20 cellular contexts compared by ENCODE assay signal in the genomic region with DNA sequence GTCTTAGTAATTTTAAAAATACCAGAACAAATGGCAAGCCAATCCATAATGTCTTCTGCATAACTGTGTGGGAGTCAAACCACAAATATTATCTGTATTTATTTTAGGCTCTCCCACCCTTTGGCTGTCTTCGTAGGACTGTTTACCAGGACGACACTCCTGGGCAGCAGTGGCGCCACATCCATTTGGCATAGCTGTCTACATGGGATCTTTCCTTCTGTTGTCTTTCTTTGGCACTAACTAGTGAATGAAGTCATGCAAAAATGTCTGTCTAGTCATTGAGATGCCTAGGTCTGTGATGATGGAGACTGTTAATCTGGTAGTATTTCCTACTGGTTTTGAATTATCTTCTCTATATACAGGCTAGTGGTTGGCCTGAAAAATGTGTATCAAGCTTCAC. TPM values are rescaled to one million over a fixed set of nuclear protein-coding genes. Genes with fewer than 3 reads are reported as not detected.
DNase-seq lines count a peak whose midpoint lies in the region; ATAC-seq, FAIRE-seq and TF ChIP-seq lines count a peak whose summit lies in the region.
"Had no signal": no experiment of that assay in that cellular context is flagged by ENCODE, and none has a peak within 500 bp of the region (broad histone marks: within the 10 kb centered on the region; RNA-seq: fewer than 3 reads in every experiment).

No MANE protein-coding gene starts in this region.

- no peak overlapping the region for H3K27ac ChIP-seq in brain microvascular endothelial cell
- no peak overlapping the region for H3K27ac ChIP-seq in gastroesophageal sphincter
- H3K27ac ChIP-seq: HL-60 had no signal

- H3K36me3 ChIP-seq in brain microvascular endothelial cell (replicated peaks), result no peaks in the 10 kb centered on the region
- H3K36me3 ChIP-seq in gastroesophageal sphincter, result no peaks in the 10 kb centered on the region

- no peaks in the 10 kb centered on the region for H3K9me3 Mint-ChIP-seq in activated naive CD4-positive, alpha-beta T cell treated with anti-CD3 and anti-CD28 coated beads for 36 hours
- H3K9me3 Mint-ChIP-seq: CD4-positive, alpha-beta memory T cell had no signal

- TF ChIP-seq POLR2A in gastroesophageal sphincter (IDR thresholded peaks at IDR 0.05), result no peak

- TF ChIP-seq CTCF in D721Med (IDR thresholded peaks at IDR 0.05; ENCODE audit: insufficient read depth, missing control alignments) (no peak), brain microvascular endothelial cell (IDR thresholded peaks at IDR 0.05; ENCODE audit: low read depth, low read length, missing control alignments) (no peak), gastroesophageal sphincter (IDR thresholded peaks at IDR 0.05) (no peak)

- H3K36me3 Mint-ChIP-seq in activated naive CD4-positive, alpha-beta T cell treated with anti-CD3 and anti-CD28 coated beads for 36 hours (ENCODE audit: low read depth), result no peaks in the 10 kb centered on the region
- H3K36me3 Mint-ChIP-seq: CD4-positive, alpha-beta memory T cell; IgD-negative memory B cell had no signal

- H3K27me3 ChIP-seq in brain microvascular endothelial cell (replicated peaks), result no peaks in the 10 kb centered on the region
- peaks cover 5% of the 10 kb centered on the region for H3K27me3 ChIP-seq in gastroesophageal sphincter

- TF ChIP-seq EP300 in gastroesophageal sphincter (IDR thresholded peaks at IDR 0.05), result no peak

- in situ Hi-C loops in brain microvascular endothelial cell (cut with HindIII; ENCODE audit: low pct_ligation_motif_present, low sequenced_read_pairs), result no loop called here

- intact Hi-C loops in activated naive CD4-positive, alpha-beta T cell treated with anti-CD3 and anti-CD28 coated beads for 36 hours (cut with micrococcal nuclease), result no loop called here

- ATAC-seq in gastroesophageal sphincter, result no peak

- H3K4me1 Mint-ChIP-seq in activated naive CD4-positive, alpha-beta T cell treated with anti-CD3 and anti-CD28 coated beads for 36 hours (ENCODE audit: low read depth), result no peaks in the 10 kb centered on the region
- H3K4me1 Mint-ChIP-seq: IgD-negative memory B cell had no signal

- WGBS in gastroesophageal sphincter (ENCODE audit: low coverage in 1 of 2), 2 donors, result 74 to 80% methylated on average over 3 of the region's 3 CpGs

- H3K4me3 ChIP-seq in brain microvascular endothelial cell (ENCODE audit: low read depth, low read length) (no peak overlapping the region), skeletal muscle cell (ENCODE audit: low read depth, low read length) (no peak overlapping the region), gastroesophageal sphincter (no peak overlapping the region)

- peaks cover 7% of the 10 kb centered on the region for H3K27me3 Mint-ChIP-seq in activated naive CD4-positive, alpha-beta T cell treated with anti-CD3 and anti-CD28 coated beads for 36 hours (ENCODE audit: low read depth)

- CTCF ChIA-PET in activated naive CD4-positive, alpha-beta T cell treated with anti-CD3 and anti-CD28 coated beads for 36 hours (lab: Charles Lee), result no interaction called here

- no peak overlapping the region for H3K27ac Mint-ChIP-seq in activated naive CD4-positive, alpha-beta T cell treated with anti-CD3 and anti-CD28 coated beads for 36 hours
- H3K27ac Mint-ChIP-seq: CD4-positive, alpha-beta memory T cell; IgD-negative memory B cell had no signal

- no peak overlapping the region for H3K4me3 Mint-ChIP-seq in activated naive CD4-positive, alpha-beta T cell treated with anti-CD3 and anti-CD28 coated beads for 36 hours
- H3K4me3 Mint-ChIP-seq: CD4-positive, alpha-beta memory T cell; IgD-negative memory B cell had no signal

- FAIRE-seq in D721Med (lab: Jason Lieb, UNC), result peak; percentile 25
- FAIRE-seq: GM12891, H54 had no signal

- no peaks in the 10 kb centered on the region for H3K4me1 ChIP-seq in gastroesophageal sphincter

- DNase-seq in D721Med (ENCODE audit: insufficient read length, low spot score) (no peak), NCI-H226 (peak; percentile 45), brain microvascular endothelial cell (peak; percentile 37), skeletal muscle cell (ENCODE audit: low read depth) (peak; percentile 8), NCI-H1417 treated with DMSO at 0.1 percent for 48 hours (lab: John Stamatoyannopoulos, UW) (no peak), HT-29 (ENCODE audit: low spot score) (no peak)
- no peak for DNase-seq in activated naive CD4-positive, alpha-beta T cell treated with anti-CD3 and anti-CD28 coated beads for 36 hours
- DNase-seq: CD4-positive, alpha-beta memory T cell; MM.1S; NCI-H1092; NCI-H2081 treated with DMSO at 0.1 percent for 48 hours; NCI-H510A treated with DMSO at 0.1 percent for 48 hours; NCI-H82; RPMI8226; SIG-M5 had no signal

- H3K9me3 ChIP-seq in gastroesophageal sphincter, result no peaks in the 10 kb centered on the region

RNA-seq across cellular contexts. Expression of gene CHMP2B, which starts 54.0 kb away (rescaled TPM):
- 5.9 and 9.2 TPM in 2 replicates for total RNA-seq in HT-29 (2014; rRNA removed; shearing (Covaris generic))
- total RNA-seq in gastroesophageal sphincter, result 10 to 100 TPM; 42.3 to 63.3 (median 44.2) TPM
- total RNA-seq in activated naive CD4-positive, alpha-beta T cell treated with anti-CD3 and anti-CD28 coated beads for 36 hours, result 10 to 100 TPM; 24.9 to 26.1 TPM

Comparison
In these comparisons a context has a peak if more than half of its experiments do, and no peak if none do; other contexts are left out.
1. DNase-seq: peak in NCI-H226 (single experiment), brain microvascular endothelial cell (single experiment) and skeletal muscle cell (single experiment); none in D721Med (single experiment), NCI-H1417 treated with DMSO at 0.1 percent for 48 hours (single experiment), HT-29 (single experiment) and activated naive CD4-positive, alpha-beta T cell treated with anti-CD3 and anti-CD28 coated beads for 36 hours (single experiment).